In genomic region chr15:88622605-88622975, GRCh38 we compare ENCODE assay signal across 8 cellular contexts. TPM values are rescaled to one million over a fixed set of nuclear protein-coding genes. Genes with fewer than 3 reads are reported as not detected.
DNase-seq lines count a peak whose midpoint lies in the region; ATAC-seq, FAIRE-seq and TF ChIP-seq lines count a peak whose summit lies in the region.

No MANE protein-coding gene starts in this region.

- no peak for FAIRE-seq in bronchial epithelial cell (lab: Jason Lieb, UNC)

- peak overlapping the region; percentile 89 for H3K4me3 ChIP-seq in AG09309 (ENCODE audit: control insufficient read depth, low read depth, low read length)
- H3K4me3 ChIP-seq in bronchial epithelial cell (ENCODE audit: low read depth, low read length): peak overlapping the region; percentile 85
- peak overlapping the region; percentile 76 for H3K4me3 ChIP-seq in naive thymus-derived CD4-positive, alpha-beta T cell (ENCODE audit: low read length)

- H3K4me1 ChIP-seq in naive thymus-derived CD4-positive, alpha-beta T cell (ENCODE audit: control insufficient read depth in 2 of 2, insufficient read depth in 2 of 2, low read length in 2 of 2): peaks cover 44 to 48% of the 10 kb centered on the region in 2 donors

- peak overlapping the region; percentile 82 to 97 (median 90) for H3K4me3 Mint-ChIP-seq in naive thymus-derived CD4-positive, alpha-beta T cell

- H3K9me3 ChIP-seq in naive thymus-derived CD4-positive, alpha-beta T cell (ENCODE audit: control insufficient read depth in 2 of 3, low read length in 3 of 3): no peaks in the 10 kb centered on the region

- CTCF ChIA-PET in naive thymus-derived CD4-positive, alpha-beta T cell (lab: Charles Lee): interaction anchor here (1.1 to 1.4 kb wide), 3 partner anchors 34 to 42 kb away, joined by 4 to 6 read pairs (median 5); no protein-coding TSS in a partner anchor

- H3K27ac ChIP-seq in naive thymus-derived CD4-positive, alpha-beta T cell (ENCODE audit: low read depth, low read length): peak overlapping the region; percentile 90

- TF ChIP-seq CTCF in AG09309 (IDR thresholded peaks at IDR 0.05; ENCODE audit: control insufficient read depth, insufficient read depth, low read depth, low read length, missing control alignments) (no peak), bronchial epithelial cell (IDR thresholded peaks at IDR 0.05; ENCODE audit: insufficient read depth, low read length, severe bottlenecking) (no peak)

- POLR2A ChIA-PET in naive thymus-derived CD4-positive, alpha-beta T cell (lab: Charles Lee): interaction anchor here (0.7 to 2.1 kb wide), 7 partner anchors 8 to 42 kb away, joined by 3 to 51 read pairs (median 7); no protein-coding TSS in a partner anchor

- H3K27ac Mint-ChIP-seq in naive thymus-derived CD4-positive, alpha-beta T cell: peak overlapping the region; percentile 81 to 100 (median 94)

- intact Hi-C loops in naive thymus-derived CD4-positive, alpha-beta T cell (cut with micrococcal nuclease): loop anchor here (2.0 to 10.0 kb wide), 7 partner anchors 18 to 712 kb away; partner anchors contain the start of genes FANCI (in 2 of the 2), POLG (in 2 of the 2), ABHD2 (in 1 of the 2) and HAPLN3 (in 1 of the 2)

- H3K27me3 Mint-ChIP-seq in naive thymus-derived CD4-positive, alpha-beta T cell: peaks cover 0 to 7% (median 0%) of the 10 kb centered on the region in 5 donors

- H3K9me3 Mint-ChIP-seq in naive thymus-derived CD4-positive, alpha-beta T cell: no peaks in the 10 kb centered on the region

- H3K27me3 ChIP-seq in bronchial epithelial cell (ENCODE audit: control insufficient read depth, insufficient read depth, low read length): no peaks in the 10 kb centered on the region
- no peaks in the 10 kb centered on the region for H3K27me3 ChIP-seq in naive thymus-derived CD4-positive, alpha-beta T cell (ENCODE audit: control insufficient read depth in 2 of 2, insufficient read depth in 2 of 2, low read length in 2 of 2)

- peaks cover 16% of the 10 kb centered on the region for H3K36me3 ChIP-seq in bronchial epithelial cell (ENCODE audit: control insufficient read depth, insufficient read depth, low read length)
- peaks cover 0 to 7% (median 7%) of the 10 kb centered on the region in 3 experiments for H3K36me3 ChIP-seq in naive thymus-derived CD4-positive, alpha-beta T cell (ENCODE audit: control insufficient read depth in 2 of 3, insufficient read depth in 3 of 3, low read length in 3 of 3)

- DNase-seq in AG09309 (ENCODE audit: low read depth) (no peak), bronchial epithelial cell (ENCODE audit: low read depth) (no peak), HCEC 1CT (no peak), SIG-M5 (lab: John Stamatoyannopoulos, UW) (no peak)
- no peak for DNase-seq in naive thymus-derived CD4-positive, alpha-beta T cell
- no peak for DNase-seq in activated CD8-positive, alpha-beta memory T cell treated with anti-CD3 and anti-CD28 coated beads, Interleukin-2, amount 50 U/mL, for 48 hours

- peaks cover 0 to 31% (median 4%) of the 10 kb centered on the region in 5 donors for H3K36me3 Mint-ChIP-seq in naive thymus-derived CD4-positive, alpha-beta T cell

- peaks cover 27 to 63% (median 55%) of the 10 kb centered on the region in 7 donors for H3K4me1 Mint-ChIP-seq in naive thymus-derived CD4-positive, alpha-beta T cell

- ATAC-seq in HG03354 (IDR thresholded peaks at IDR 0.05; ENCODE audit: poor library complexity, severe bottlenecking, unreplicated experiment) (peak; percentile 7), GM19023 (IDR thresholded peaks at IDR 0.05; ENCODE audit: unreplicated experiment) (no peak)
- ATAC-seq in naive thymus-derived CD4-positive, alpha-beta T cell: no peak

RNA-seq across cellular contexts. Expression of gene AEN, which starts 1.4 kb away (rescaled TPM):
- 31.7 and 48.4 TPM in 2 replicates for total RNA-seq in bronchial epithelial cell
- 10 to 100 TPM; 29.6 to 52.1 (median 44.2) TPM for total RNA-seq in naive thymus-derived CD4-positive, alpha-beta T cell
- 10 to 100 TPM; 20.2 to 31.7 TPM for polyA plus RNA-seq in naive thymus-derived CD4-positive, alpha-beta T cell

RNA-seq across cellular contexts. Expression of gene ISG20, which starts 16.2 kb away (rescaled TPM):
- 18.4 and 99.9 TPM in 2 replicates for total RNA-seq in bronchial epithelial cell
- total RNA-seq in naive thymus-derived CD4-positive, alpha-beta T cell: 100 to 1,000 TPM in 4 of 5 experiments, 10 to 100 TPM in 1; 92.5 to 160 (median 149) TPM
- polyA plus RNA-seq in naive thymus-derived CD4-positive, alpha-beta T cell: 100 to 1,000 TPM; 344 to 415 TPM
